ENCODE assay signal across 28 cellular contexts in the genomic region with DNA sequence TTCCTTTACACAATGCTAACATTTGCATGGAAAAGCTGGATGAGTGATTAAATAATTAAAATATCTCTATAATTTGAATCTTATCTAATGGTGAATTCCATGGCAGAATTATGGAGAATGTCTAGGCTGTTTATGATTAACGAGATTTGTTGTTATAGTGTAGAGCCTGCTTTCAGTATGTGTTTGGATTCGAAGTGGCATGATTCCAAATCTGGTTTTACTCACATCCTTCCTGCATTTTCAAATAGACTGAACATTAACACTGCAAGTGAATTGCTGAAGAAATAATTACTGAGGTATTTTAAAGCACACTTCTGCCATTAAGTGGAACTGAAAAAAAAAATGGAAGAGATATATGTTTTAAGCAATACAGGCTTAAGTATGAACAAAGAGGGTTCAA. TPM values are rescaled to one million over a fixed set of nuclear protein-coding genes. Genes with fewer than 3 reads are reported as not detected.
DNase-seq lines count a peak whose midpoint lies in the region; ATAC-seq and TF ChIP-seq lines count a peak whose summit lies in the region.
"Had no signal": no experiment of that assay in that cellular context is flagged by ENCODE, and none has a peak within 500 bp of the region (broad histone marks: within the 10 kb centered on the region; RNA-seq: fewer than 3 reads in every experiment).

No MANE protein-coding gene starts in this region.

- H3K4me1 ChIP-seq in Loucy (ENCODE audit: insufficient read depth, low read length, poor library complexity, severe bottlenecking) (peaks cover 44% of the 10 kb centered on the region), mesendoderm (ENCODE audit: control insufficient read depth, low read depth, low read length) (no peaks in the 10 kb centered on the region)
- H3K4me1 ChIP-seq: colonic mucosa, Peyer's patch, SJCRH30 had no signal

- H3K36me3 Mint-ChIP-seq in chondrocyte (ENCODE audit: low read depth) (no peaks in the 10 kb centered on the region), T-helper 17 cell (ENCODE audit: low read depth) (no peaks in the 10 kb centered on the region)
- H3K36me3 Mint-ChIP-seq: naive thymus-derived CD8-positive, alpha-beta T cell had no signal

- H4K20me1 ChIP-seq in Loucy (ENCODE audit: insufficient read depth, low read length, poor library complexity, severe bottlenecking) = no peaks in the 10 kb centered on the region
- H4K20me1 ChIP-seq: BLaER1 had no signal

- no peaks in the 10 kb centered on the region for H3K27me3 ChIP-seq in Loucy (ENCODE audit: insufficient read depth, low read length, poor library complexity, severe bottlenecking)
- no peaks in the 10 kb centered on the region for H3K27me3 ChIP-seq in mesendoderm (ENCODE audit: insufficient read depth, low read length, poor library complexity)
- H3K27me3 ChIP-seq: BLaER1, brain microvascular endothelial cell, colonic mucosa, heart right ventricle, Peyer's patch, right atrium auricular region, SJCRH30, tibial artery had no signal

- H3K4me2 ChIP-seq in Loucy (ENCODE audit: low read depth, low read length, poor library complexity, severe bottlenecking) (peak overlapping the region; percentile 39), mesendoderm (ENCODE audit: low read length) (no peak overlapping the region)
- H3K4me2 ChIP-seq: BLaER1 had no signal

- H3K9me3 ChIP-seq in Loucy (ENCODE audit: insufficient read depth, low read depth, low read length) = no peaks in the 10 kb centered on the region
- H3K9me3 ChIP-seq in T-helper 17 cell (ENCODE audit: control insufficient read depth, low read length, poor library complexity, severe bottlenecking) = no peaks in the 10 kb centered on the region
- H3K9me3 ChIP-seq: BLaER1, colonic mucosa, HAP-1, heart right ventricle, Peyer's patch, right atrium auricular region, SJCRH30, tibial artery had no signal

- H3K9me3 Mint-ChIP-seq in chondrocyte (ENCODE audit: low read depth) = no peaks in the 10 kb centered on the region
- H3K9me3 Mint-ChIP-seq: naive thymus-derived CD8-positive, alpha-beta T cell; T-helper 1 cell treated with Interleukin-12 subunit alpha and Interleukin-12 subunit beta and Interleukin-4 antibody, amounts not matched to agents 30 μg/mL and 1 μg/mL, for 36 hours had no signal

- H3K79me1 ChIP-seq in mesendoderm (ENCODE audit: low read length) = no peaks in the 10 kb centered on the region

- DNase-seq in NCI-H1436 (lab: John Stamatoyannopoulos, UW) (peak; percentile 14), NCI-H1436 treated with DMSO at 0.1 percent for 48 hours (lab: John Stamatoyannopoulos, UW) (no peak), chondrocyte (ENCODE audit: low spot score) (no peak), pulmonary artery endothelial cell (ENCODE audit: low read depth, low spot score) (peak; percentile 76), kidney glomerular epithelial cell (lab: John Stamatoyannopoulos, UW) (no peak), mesendoderm (no peak), T-helper 17 cell (no peak)
- DNase-seq: ACHN; activated CD4-positive, alpha-beta T cell treated with anti-CD3 and anti-CD28 coated beads, Interleukin-2, amount 50 U/mL, for 48 hours; activated CD8-positive, alpha-beta memory T cell treated with anti-CD3 and anti-CD28 coated beads, Interleukin-2, amount 50 U/mL, for 48 hours; activated naive CD8-positive, alpha-beta T cell treated with anti-CD3 and anti-CD28 coated beads, Interleukin-2, amount 10 ng/mL, durations not matched to agents 7 days and 5 days; brain microvascular endothelial cell; colonic mucosa; heart right ventricle; naive thymus-derived CD8-positive, alpha-beta T cell; NCI-H187 treated with DMSO at 0.1 percent for 48 hours; Peyer's patch; SJCRH30; stimulated activated CD4-positive, alpha-beta T cell treated with anti-CD3 and anti-CD28 coated beads, Interleukin-4, amount 100 ng/mL, for 24 hours; stimulated activated naive CD8-positive, alpha-beta T cell treated with anti-CD3 and anti-CD28 coated beads, Interleukin-15, Interleukin-2, amounts not matched to agents 100 U/mL and 50 U/mL, for 24 hours; tibial artery; WERI-Rb-1 had no signal

- no peaks in the 10 kb centered on the region for H3F3A ChIP-seq in Loucy (ENCODE audit: low read depth)

- no peak overlapping the region for H4K8ac ChIP-seq in mesendoderm (ENCODE audit: low read depth, low read length)

- no peak for ATAC-seq in T-helper 17 cell
- ATAC-seq: heart right ventricle; left lobe of liver; naive thymus-derived CD8-positive, alpha-beta T cell; stimulated activated naive CD8-positive, alpha-beta T cell treated with anti-CD3 and anti-CD28 coated beads, Interleukin-15, Interleukin-2, amounts not matched to agents 100 U/mL and 50 U/mL, for 24 hours had no signal

- H3K27ac Mint-ChIP-seq in chondrocyte (ENCODE audit: unreplicated experiment) (peak overlapping the region; percentile 60), T-helper 17 cell (no peak overlapping the region)
- H3K27ac Mint-ChIP-seq: activated naive CD8-positive, alpha-beta T cell treated with anti-CD3 and anti-CD28 coated beads, Interleukin-2, amount 10 ng/mL, durations not matched to agents 7 days and 5 days; naive thymus-derived CD8-positive, alpha-beta T cell; T-helper 1 cell treated with Interleukin-12 subunit alpha and Interleukin-12 subunit beta and Interleukin-4 antibody, amounts not matched to agents 30 μg/mL and 1 μg/mL, for 36 hours had no signal

- no CpG with 5 or more reads among the region's 2 CpGs for WGBS in mesendoderm (ENCODE audit: extremely low coverage, insufficient coverage, low lambda C conversion rate)

- peak overlapping the region; percentile 29 for H3K9ac ChIP-seq in Loucy (ENCODE audit: low read depth, low read length, poor library complexity, severe bottlenecking)
- no peak overlapping the region for H3K9ac ChIP-seq in mesendoderm (ENCODE audit: low read length)
- H3K9ac ChIP-seq: BLaER1 had no signal

- H3K4ac ChIP-seq in mesendoderm (ENCODE audit: low read depth, low read length) = no peak overlapping the region

- no peak overlapping the region for H3K23ac ChIP-seq in mesendoderm (ENCODE audit: low read length)

- H3K4me1 Mint-ChIP-seq in chondrocyte (ENCODE audit: low read depth) = peaks cover 49% of the 10 kb centered on the region
- peaks cover 5% of the 10 kb centered on the region for H3K4me1 Mint-ChIP-seq in T-helper 17 cell

- H3K79me2 ChIP-seq in Loucy (ENCODE audit: insufficient read depth, low read length) (0 out of 2 replicates have a peak, but pooled peaks cover 5% of the 10 kb centered on the region), mesendoderm (ENCODE audit: control insufficient read depth, insufficient read depth, low read length) (no peaks in the 10 kb centered on the region)

- no peak overlapping the region for H2BK15ac ChIP-seq in mesendoderm (replicated peaks; ENCODE audit: low read depth)

- H3K4me3 ChIP-seq in Loucy (ENCODE audit: low read length, poor library complexity, severe bottlenecking) = no peak overlapping the region
- no peak overlapping the region for H3K4me3 ChIP-seq in mesendoderm (ENCODE audit: low read length)
- H3K4me3 ChIP-seq: BLaER1, colonic mucosa, HAP-1, heart right ventricle, Peyer's patch, right atrium auricular region, SJCRH30, tibial artery had no signal

- no peak for TF ChIP-seq CTCF in Loucy (conservative IDR thresholded peaks at IDR 0.05; ENCODE audit: low read length)
- TF ChIP-seq CTCF in chondrocyte (IDR thresholded peaks at IDR 0.05) = no peak

- no peak overlapping the region for H3K18ac ChIP-seq in mesendoderm (ENCODE audit: low read length)

- no peaks in the 10 kb centered on the region for H3K9me2 ChIP-seq in Loucy (replicated peaks; ENCODE audit: low read depth, low read length)

- no peak overlapping the region for H2BK120ac ChIP-seq in mesendoderm (ENCODE audit: low read depth, low read length)

- peak overlapping the region; percentile 44; the same call in 1 of the 2 replicates for H2AFZ ChIP-seq in Loucy (ENCODE audit: low read length)

- no peak overlapping the region for H4K5ac ChIP-seq in mesendoderm (ENCODE audit: low read length)

- H3K27ac ChIP-seq in mesendoderm (ENCODE audit: low read depth, low read length) = no peak overlapping the region
- H3K27ac ChIP-seq: BLaER1, brain microvascular endothelial cell, colonic mucosa, Peyer's patch, SJCRH30, WERI-Rb-1 had no signal

- H3K4me3 Mint-ChIP-seq in chondrocyte (ENCODE audit: unreplicated experiment) = no peak overlapping the region
- H3K4me3 Mint-ChIP-seq in T-helper 17 cell = no peak overlapping the region
- H3K4me3 Mint-ChIP-seq: activated naive CD8-positive, alpha-beta T cell treated with anti-CD3 and anti-CD28 coated beads, Interleukin-2, amount 10 ng/mL, durations not matched to agents 7 days and 5 days; naive thymus-derived CD8-positive, alpha-beta T cell; T-helper 1 cell treated with Interleukin-12 subunit alpha and Interleukin-12 subunit beta and Interleukin-4 antibody, amounts not matched to agents 30 μg/mL and 1 μg/mL, for 36 hours had no signal

- H2BK5ac ChIP-seq in mesendoderm (ENCODE audit: low read length) = no peak overlapping the region

- no peak overlapping the region for H3K56ac ChIP-seq in mesendoderm (ENCODE audit: low read length)

- H3K27me3 Mint-ChIP-seq in chondrocyte (ENCODE audit: low read depth) = no peaks in the 10 kb centered on the region
- no peaks in the 10 kb centered on the region for H3K27me3 Mint-ChIP-seq in T-helper 17 cell
- H3K27me3 Mint-ChIP-seq: activated naive CD8-positive, alpha-beta T cell treated with anti-CD3 and anti-CD28 coated beads, Interleukin-2, amount 10 ng/mL, durations not matched to agents 7 days and 5 days; naive thymus-derived CD8-positive, alpha-beta T cell had no signal

- H2AK5ac ChIP-seq in mesendoderm (ENCODE audit: low read length) = no peak overlapping the region

- no peaks in the 10 kb centered on the region for H3K36me3 ChIP-seq in Loucy (ENCODE audit: insufficient read depth, low read length)
- no peaks in the 10 kb centered on the region for H3K36me3 ChIP-seq in mesendoderm (ENCODE audit: control insufficient read depth, insufficient read depth, low read length)
- H3K36me3 ChIP-seq: BLaER1, brain microvascular endothelial cell, colonic mucosa, HAP-1, heart right ventricle, Peyer's patch, right atrium auricular region, SJCRH30, tibial artery, WERI-Rb-1 had no signal

RNA-seq across cellular contexts. Expression of a gene that starts 5.1 kb away (rescaled TPM):
- total RNA-seq in chondrocyte (58.3 to 73.0 TPM (median 62.7 TPM) in 3 replicates), pulmonary artery endothelial cell (122 and 161 TPM in 2 replicates), T-helper 17 cell (10 to 100 TPM; 42.1 to 50.4 TPM)
- 8.6 TPM for polyA plus RNA-seq in mesendoderm (2013, experiment 1 of 2)
- polyA plus RNA-seq in mesendoderm (2013, experiment 2 of 2) = 8.4 TPM

Comparison
In these comparisons a context has a peak if more than half of its experiments do, and no peak if none do; other contexts are left out.
1. DNase-seq: peak in NCI-H1436 (single experiment) and pulmonary artery endothelial cell (single experiment); none in NCI-H1436 treated with DMSO at 0.1 percent for 48 hours (single experiment), chondrocyte (single experiment), kidney glomerular epithelial cell (single experiment), mesendoderm (single experiment) and T-helper 17 cell (0 of 3).